ENCODE assay signal across 8 cellular contexts in the genomic region with DNA sequence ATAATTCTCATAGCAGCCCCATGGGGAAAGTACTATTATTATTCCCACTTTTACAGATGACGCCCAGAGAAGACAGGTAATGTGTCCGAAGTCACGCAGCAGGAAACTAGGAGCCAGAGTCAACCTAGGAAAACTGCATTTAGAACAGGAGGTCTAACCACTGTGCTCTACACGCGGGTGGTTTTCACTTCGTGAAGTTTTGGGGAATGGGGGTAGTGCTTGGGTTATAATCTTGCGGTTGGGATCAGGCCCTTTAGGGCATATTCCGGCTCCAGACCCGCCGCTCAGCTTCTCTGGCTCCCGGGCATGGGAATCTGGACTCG. TPM values are rescaled to one million over a fixed set of nuclear protein-coding genes. Genes with fewer than 3 reads are reported as not detected.
DNase-seq lines count a peak whose midpoint lies in the region; ATAC-seq and TF ChIP-seq lines count a peak whose summit lies in the region.

No MANE protein-coding gene starts in this region.

- peak overlapping the region; percentile 96 for H3K4me3 ChIP-seq in cardiac muscle cell
- H3K4me3 ChIP-seq in body of pancreas, result peak overlapping the region in 1 of 2 donors; percentile 88
- peak overlapping the region; percentile 74 to 93 for H3K4me3 ChIP-seq in mesenchymal stem cell (ENCODE audit: insufficient read depth in 1 of 2, low read depth in 1 of 2, low read length in 2 of 2)
- H3K4me3 ChIP-seq in uterus, result peak overlapping the region; percentile 77 to 89

- peak overlapping the region; percentile 79 for H2BK5ac ChIP-seq in mesenchymal stem cell (ENCODE audit: low read depth, low read length, poor library complexity, severe bottlenecking)

- peak overlapping the region; percentile 93 for H3K9ac ChIP-seq in mesenchymal stem cell (ENCODE audit: low read length)

- TF ChIP-seq POLR2A in body of pancreas (IDR thresholded peaks at IDR 0.05) (no peak), uterus (IDR thresholded peaks at IDR 0.05) (no peak)

- H3K27me3 ChIP-seq in cardiac muscle cell (no peaks in the 10 kb centered on the region), body of pancreas (no peaks in the 10 kb centered on the region), mesenchymal stem cell (ENCODE audit: control insufficient read depth in 1 of 2, insufficient read depth in 1 of 2, low read length in 2 of 2) (no peaks in the 10 kb centered on the region), uterus (no peaks in the 10 kb centered on the region)

- no peak overlapping the region for H3K14ac ChIP-seq in mesenchymal stem cell (ENCODE audit: low read length in 2 of 2)

- H2BK12ac ChIP-seq in mesenchymal stem cell (ENCODE audit: low read length in 2 of 2), result peak overlapping the region in 1 of 2 experiments; percentile 75

- H3K9me3 ChIP-seq in cardiac muscle cell (ENCODE audit: low read depth) (no peaks in the 10 kb centered on the region), body of pancreas (no peaks in the 10 kb centered on the region), mesenchymal stem cell (ENCODE audit: control insufficient read depth, low read length) (no peaks in the 10 kb centered on the region), uterus (no peaks in the 10 kb centered on the region)

- DNase-seq in cardiac muscle cell (ENCODE audit: low read depth in 1 of 2, low spot score in 1 of 2) (no peak), left cardiac atrium (no peak), body of pancreas (no peak), mesenchymal stem cell (no peak), uterus (no peak), NCI-H1694 treated with DMSO at 0.1 percent for 48 hours (lab: John Stamatoyannopoulos, UW) (no peak), dedifferentiated amniotic fluid mesenchymal stem cell (ENCODE audit: extremely low spot score) (no peak), NCI-H774 (lab: John Stamatoyannopoulos, UW) (no peak)

- no peak overlapping the region for H2BK15ac ChIP-seq in mesenchymal stem cell (ENCODE audit: low read depth, poor library complexity, severe bottlenecking)

- H3K36me3 ChIP-seq in cardiac muscle cell (peaks cover 65% of the 10 kb centered on the region), body of pancreas (replicated peaks in 1 of 2; ENCODE audit: insufficient read depth in 1 of 2, low read depth in 2 of 2) (no peaks in the 10 kb centered on the region), mesenchymal stem cell (ENCODE audit: control insufficient read depth in 1 of 2, insufficient read depth in 2 of 2, low read depth in 1 of 2, low read length in 2 of 2) (peaks cover 0 to 38% of the 10 kb centered on the region in 2 experiments), uterus (no peaks in the 10 kb centered on the region)

- no peak overlapping the region for H4K8ac ChIP-seq in mesenchymal stem cell (ENCODE audit: low read length)

- H3K4ac ChIP-seq in mesenchymal stem cell (ENCODE audit: low read depth in 1 of 2, low read length in 2 of 2), result peak overlapping the region in 1 of 2 experiments; percentile 47

- no peak for ATAC-seq in left cardiac atrium
- no peak for ATAC-seq in body of pancreas

- H3K4me1 ChIP-seq in cardiac muscle cell (ENCODE audit: low read depth), result peaks cover 63% of the 10 kb centered on the region
- H3K4me1 ChIP-seq in body of pancreas, result peaks cover 81% of the 10 kb centered on the region
- H3K4me1 ChIP-seq in mesenchymal stem cell (ENCODE audit: control insufficient read depth, insufficient read depth, low read depth, low read length), result peaks cover 6% of the 10 kb centered on the region
- H3K4me1 ChIP-seq in uterus, result peaks cover 0 to 11% of the 10 kb centered on the region in 2 donors

- TF ChIP-seq CTCF in cardiac muscle cell (IDR thresholded peaks at IDR 0.05; ENCODE audit: low read depth, low read length), result no peak
- TF ChIP-seq CTCF in body of pancreas (IDR thresholded peaks at IDR 0.05), result no peak
- TF ChIP-seq CTCF in uterus (IDR thresholded peaks at IDR 0.05), result no peak

- no peak overlapping the region for H4K91ac ChIP-seq in mesenchymal stem cell (ENCODE audit: low read length)

- H3K18ac ChIP-seq in mesenchymal stem cell (ENCODE audit: low read depth in 1 of 2, low read length in 2 of 2), result peak overlapping the region in 1 of 2 experiments; percentile 89

- peak overlapping the region; percentile 68 for H2AK5ac ChIP-seq in mesenchymal stem cell (ENCODE audit: low read length, severe bottlenecking)

- peak overlapping the region; percentile 100 for H3K27ac ChIP-seq in cardiac muscle cell
- H3K27ac ChIP-seq in body of pancreas, result peak overlapping the region; percentile 88 to 93 (median 90)
- H3K27ac ChIP-seq in mesenchymal stem cell (ENCODE audit: low read length, poor library complexity, severe bottlenecking), result peak overlapping the region; percentile 100
- peak overlapping the region; percentile 97 to 98 for H3K27ac ChIP-seq in uterus

- peak overlapping the region; percentile 86 for H3K4me2 ChIP-seq in mesenchymal stem cell (ENCODE audit: low read length, poor library complexity, severe bottlenecking)

- no peaks in the 10 kb centered on the region for H3K79me1 ChIP-seq in mesenchymal stem cell (replicated peaks; ENCODE audit: low read length, poor library complexity, severe bottlenecking)

- H2BK120ac ChIP-seq in mesenchymal stem cell (ENCODE audit: low read depth, low read length), result no peak overlapping the region

- no peak overlapping the region for H3K23ac ChIP-seq in mesenchymal stem cell (ENCODE audit: low read length in 2 of 2)

- WGBS in body of pancreas, 2 donors, result 16 to 21% methylated on average over 6 to 12 of the region's 12 CpGs
- 20% methylated on average over 12 of the region's 12 CpGs for WGBS in mesenchymal stem cell

- no peak overlapping the region for H2AFZ ChIP-seq in mesenchymal stem cell (ENCODE audit: low read depth, low read length)

- intact Hi-C loops in left cardiac atrium (cut with DNase I), result loop anchor here (2.0 to 10.0 kb wide), 4 partner anchors 45 to 265 kb away; no protein-coding TSS in a partner anchor
- intact Hi-C loops in body of pancreas (cut with DNase I), result no loop called here
- intact Hi-C loops in uterus (cut with DNase I; ENCODE audit: low total_unique reads), result loop anchor here (5.0 kb wide), 1 partner anchor 45 kb away; no protein-coding TSS in a partner anchor

RNA-seq across cellular contexts. Expression of gene TPM1, which starts 5.2 kb away (rescaled TPM):
- total RNA-seq in cardiac muscle cell (6,553 and 8,453 TPM in 2 replicates), left cardiac atrium (1,000 to 10,000 TPM; 8,049 to 9,104 TPM), body of pancreas (100 to 1,000 TPM; 417 to 435 TPM), uterus (1,000 to 10,000 TPM in 2 of 4 donors, 100 to 1,000 TPM in 2; 622 to 1,998 (median 1,003) TPM)
- polyA plus RNA-seq in cardiac muscle cell, result 7,519 and 10,138 TPM in 2 replicates
- 825 TPM for polyA plus RNA-seq in mesenchymal stem cell (2013, experiment 1 of 2)
- polyA plus RNA-seq in mesenchymal stem cell (2013, experiment 2 of 2), result 826 TPM
